ENCODE assay signal across 1 cellular context in genomic region chr10:28087675-28088351, GRCh38.
TF ChIP-seq lines count a peak whose summit lies in the region.

No MANE protein-coding gene starts in this region.

TF ChIP-seq in H1, 55 proteins besides CTCF, POLR2A, EP300 and RAD21:
- TF ChIP-seq E2F6 (IDR thresholded peaks at IDR 0.05) (no peak), PHF8 (conservative IDR thresholded peaks at IDR 0.05; ENCODE audit: low read depth, low read length) (no peak), EGR1 (IDR thresholded peaks at IDR 0.05; ENCODE audit: borderline replicate concordance, low read depth, low read length) (no peak), CEBPB (IDR thresholded peaks at IDR 0.05; ENCODE audit: low read depth, low read length) (no peak), SP4 (IDR thresholded peaks at IDR 0.05; ENCODE audit: low read length) (no peak), CBX5 (IDR thresholded peaks at IDR 0.05; ENCODE audit: low read depth, low read length) (no peak), HDAC6 (IDR thresholded peaks at IDR 0.05; ENCODE audit: low read depth, low read length) (no peak), CHD1 (IDR thresholded peaks at IDR 0.05; ENCODE audit: low read depth, low read length) (no peak), BCL11A (IDR thresholded peaks at IDR 0.05; ENCODE audit: low read depth in 2 of 2, low read length in 2 of 2) (no peak), NRF1 (IDR thresholded peaks at IDR 0.05; ENCODE audit: low read depth, low read length) (no peak), TAF1 (IDR thresholded peaks at IDR 0.05; ENCODE audit: low read depth, low read length) (no peak), JUND (IDR thresholded peaks at IDR 0.05; ENCODE audit: low read length) (no peak), CREB1 (IDR thresholded peaks at IDR 0.05) (no peak), CBX8 (IDR thresholded peaks at IDR 0.05; ENCODE audit: borderline replicate concordance, low read depth, low read length) (no peak), RNF2 (IDR thresholded peaks at IDR 0.05; ENCODE audit: borderline replicate concordance, low read depth, low read length, missing control alignments, poor library complexity, severe bottlenecking) (no peak)
TF ChIP-seq in H1: peak in this region for 0.
